ENCODE assay signal across 21 cellular contexts in genomic region chr2:224990717-224991116, GRCh38. TPM values are rescaled to one million over a fixed set of nuclear protein-coding genes. Genes with fewer than 3 reads are reported as not detected.
"Had no signal": no experiment of that assay in that cellular context is flagged by ENCODE, and none has a peak within 500 bp of the region (broad histone marks: within the 10 kb centered on the region; RNA-seq: fewer than 3 reads in every experiment).

No MANE protein-coding gene starts in this region.

- H3K9me3 ChIP-seq: esophagus muscularis mucosa, gastroesophageal sphincter, heart left ventricle, upper lobe of right lung had no signal

- H3K27me3 ChIP-seq: cardiac muscle cell, esophagus muscularis mucosa, gastroesophageal sphincter, heart left ventricle, upper lobe of right lung had no signal

- FAIRE-seq: endothelial cell of umbilical vein, kidney had no signal

- H3K4me3 Mint-ChIP-seq: activated naive CD4-positive, alpha-beta T cell treated with anti-CD3 and anti-CD28 coated beads, Interleukin-2, amount 10 ng/mL, durations not matched to agents 7 days and 5 days had no signal

- H3K36me3 ChIP-seq: cardiac muscle cell, esophagus muscularis mucosa, gastroesophageal sphincter, heart left ventricle, upper lobe of right lung had no signal

- H3K27ac ChIP-seq: cardiac muscle cell, esophagus muscularis mucosa, gastroesophageal sphincter, heart left ventricle, SK-N-MC, upper lobe of right lung had no signal

- H3K27me3 Mint-ChIP-seq: activated naive CD4-positive, alpha-beta T cell treated with anti-CD3 and anti-CD28 coated beads, Interleukin-2, amount 10 ng/mL, durations not matched to agents 7 days and 5 days had no signal

- H3K4me1 ChIP-seq: esophagus muscularis mucosa, upper lobe of right lung had no signal

- H3K27ac Mint-ChIP-seq: activated naive CD4-positive, alpha-beta T cell treated with anti-CD3 and anti-CD28 coated beads, Interleukin-2, amount 10 ng/mL, durations not matched to agents 7 days and 5 days; activated T-helper 2 cell treated with anti-CD3 and anti-CD28 coated beads, Interferon-gamma antibody, Interleukin-2, Interleukin-4, amounts not matched to agents 10 μg/mL and 5 μg/mL and 100 μg/mL, durations not matched to agents 14 hours and 24 hours and 36 hours had no signal

- DNase-seq: activated CD4-positive, alpha-beta T cell treated with anti-CD3 and anti-CD28 coated beads for 48 hours; activated CD4-positive, CD25-positive, alpha-beta regulatory T cell; activated naive CD4-positive, alpha-beta T cell treated with anti-CD3 and anti-CD28 coated beads, Interleukin-2, amount 10 ng/mL, durations not matched to agents 7 days and 5 days; amniotic stem cell; dermis blood vessel endothelial cell; effector memory CD4-positive, alpha-beta T cell; heart left ventricle; kidney; retina; stimulated activated CD4-positive, alpha-beta T cell treated with anti-CD3 and anti-CD28 coated beads, Interleukin-12 subunit alpha, Interleukin-12 subunit beta, amount 100 ng/mL, for 4 hours; stimulated activated CD4-positive, alpha-beta T cell treated with anti-CD3 and anti-CD28 coated beads, Interleukin-1b, Interleukin-23, amount 100 ng/mL, for 48 hours; T-helper 9 cell; upper lobe of right lung had no signal

- H3K4me3 ChIP-seq: cardiac muscle cell, esophagus muscularis mucosa, gastroesophageal sphincter, heart left ventricle, lung, SK-N-MC, upper lobe of right lung had no signal

- ATAC-seq: gastroesophageal sphincter, heart left ventricle, left lobe of liver, upper lobe of right lung had no signal

- H3K9me3 Mint-ChIP-seq: activated naive CD4-positive, alpha-beta T cell treated with anti-CD3 and anti-CD28 coated beads, Interleukin-2, amount 10 ng/mL, durations not matched to agents 7 days and 5 days; activated T-helper 2 cell treated with anti-CD3 and anti-CD28 coated beads, Interferon-gamma antibody, Interleukin-2, Interleukin-4, amounts not matched to agents 10 μg/mL and 5 μg/mL and 100 μg/mL, durations not matched to agents 14 hours and 24 hours and 36 hours had no signal

RNA-seq across cellular contexts. Expression of gene DOCK10, which starts 51.6 kb away (rescaled TPM):
- total RNA-seq: cardiac muscle cell had no signal
- polyA plus RNA-seq: cardiac muscle cell had no signal
